9 cellular contexts compared by ENCODE assay signal in the genomic region with DNA sequence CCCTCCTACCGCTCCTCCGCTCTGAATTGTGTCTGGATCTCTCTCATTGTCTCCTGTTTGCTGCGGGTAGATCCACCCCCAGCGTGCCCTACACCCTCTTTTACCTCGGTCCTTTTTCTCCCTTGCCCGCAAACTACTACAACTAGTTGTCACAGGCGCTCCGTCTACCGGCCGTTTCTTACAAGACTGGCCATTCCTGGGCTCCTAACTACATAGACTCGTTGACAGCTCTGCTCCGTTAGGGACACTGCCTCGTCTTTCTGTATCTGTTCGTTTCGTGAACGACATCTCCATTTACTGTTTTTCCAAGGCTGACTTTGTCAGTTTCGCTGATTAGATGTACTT. TPM values are rescaled to one million over a fixed set of nuclear protein-coding genes. Genes with fewer than 3 reads are reported as not detected.
A peak's percentile ranks its signal among the peaks of the same experiment; 100 is the strongest.
DNase-seq lines count a peak whose midpoint lies in the region; ATAC-seq, FAIRE-seq and TF ChIP-seq lines count a peak whose summit lies in the region.
"Had no signal": no experiment of that assay in that cellular context is flagged by ENCODE, and none has a peak within 500 bp of the region (broad histone marks: within the 10 kb centered on the region; RNA-seq: fewer than 3 reads in every experiment).

No MANE protein-coding gene starts in this region.

- H3K4me3 ChIP-seq in endothelial cell of umbilical vein (replicated peaks in 1 of 3; ENCODE audit: insufficient read depth in 1 of 3, low read depth in 1 of 3, low read length in 3 of 3), result peak overlapping the region; percentile 70 to 99 (median 83)

- peak overlapping the region; percentile 94 for H3K4me3 Mint-ChIP-seq in mesothelial cell of epicardium

- peak overlapping the region; percentile 72 for H3K9ac ChIP-seq in endothelial cell of umbilical vein (replicated peaks; ENCODE audit: extremely low read depth, insufficient read depth, low read length)

- H3K79me2 ChIP-seq in endothelial cell of umbilical vein (ENCODE audit: control insufficient read depth, insufficient read depth, low read length), result peaks cover 16% of the 10 kb centered on the region

- DNase-seq in DMS79 treated with DMSO at 0.1 percent for 48 hours (lab: John Stamatoyannopoulos, UW) (peak; percentile 6), DMS79 (lab: John Stamatoyannopoulos, UW) (no peak), KG1 (lab: John Stamatoyannopoulos, UW) (peak; percentile 37), endothelial cell of umbilical vein (ENCODE audit: low read depth, low spot score) (peak; percentile 59), mesothelial cell of epicardium (ENCODE audit: low spot score in 2 of 2, unreplicated experiment in 2 of 2) (peak in 1 of 2 experiments; percentile 42), superior temporal gyrus (ENCODE audit: extremely low spot score) (peak; percentile 76)
- DNase-seq in activated CD4-positive, alpha-beta T cell treated with anti-CD3 and anti-CD28 coated beads for 24 hours (ENCODE audit: low read depth in 2 of 2), result peak; percentile 2 to 7

- H3K4me1 Mint-ChIP-seq in mesothelial cell of epicardium, result peaks cover 21% of the 10 kb centered on the region

- H3K27ac ChIP-seq in endothelial cell of umbilical vein (ENCODE audit: insufficient read depth, low read depth, low read length), result no peak overlapping the region

- H3K27me3 Mint-ChIP-seq in mesothelial cell of epicardium (ENCODE audit: low read depth), result peaks cover 25% of the 10 kb centered on the region

- no peak for TF ChIP-seq POLR2A in endothelial cell of umbilical vein (IDR thresholded peaks at IDR 0.05; ENCODE audit: low read depth, low read length)

- peaks cover 4% of the 10 kb centered on the region for H3K4me1 ChIP-seq in endothelial cell of umbilical vein (ENCODE audit: control insufficient read depth, extremely low read depth, insufficient read depth, low read length)

- TF ChIP-seq CTCF in endothelial cell of umbilical vein (IDR thresholded peaks at IDR 0.05; ENCODE audit: extremely low read depth in 1 of 2, insufficient read depth in 1 of 2, low read depth in 1 of 2, low read length in 2 of 2) (peak; percentile 8 to 33), mesothelial cell of epicardium (IDR thresholded peaks at IDR 0.05; ENCODE audit: unreplicated experiment) (no peak)

- intact Hi-C loops in endothelial cell of umbilical vein (cut with micrococcal nuclease), result loop anchor here (5.0 kb wide), 1 partner anchor 233 kb away; a partner anchor contains a TSS

- CTCF ChIA-PET in endothelial cell of umbilical vein (lab: Charles Lee), result interaction anchor here (0.9 to 2.9 kb wide), 7 partner anchors 9 to 1391 kb away, joined by 3 to 19 read pairs (median 6); a partner anchor contains a TSS

- H3K9me3 ChIP-seq in endothelial cell of umbilical vein (replicated peaks; ENCODE audit: control insufficient read depth, insufficient read depth, low read length), result no peaks in the 10 kb centered on the region

- dilution Hi-C loops in endothelial cell of umbilical vein (cut with MboI; ENCODE audit: extremely low pct_ligation_motif_present, low sequenced_read_pairs), result no loop called here

- peak; percentile 64 for ATAC-seq in GM21723 (IDR thresholded peaks at IDR 0.05; ENCODE audit: unreplicated experiment)

- FAIRE-seq in endothelial cell of umbilical vein (lab: Jason Lieb, UNC), result peak; percentile 79
- FAIRE-seq: A204.1 had no signal

- POLR2A ChIA-PET in endothelial cell of umbilical vein (lab: Charles Lee), result interaction anchor here (0.6 to 1.5 kb wide), 2 partner anchors 31 to 1265 kb away, joined by 8 to 9 read pairs; a partner anchor contains a TSS

- H3K36me3 Mint-ChIP-seq in mesothelial cell of epicardium, result no peaks in the 10 kb centered on the region

- peak overlapping the region; percentile 89 for H2AFZ ChIP-seq in endothelial cell of umbilical vein (ENCODE audit: low read depth, low read length)

- peak overlapping the region; percentile 86 for H3K27ac Mint-ChIP-seq in mesothelial cell of epicardium

- H3K4me2 ChIP-seq in endothelial cell of umbilical vein (ENCODE audit: insufficient read depth, low read length), result peak overlapping the region; percentile 96

- H3K27me3 ChIP-seq in endothelial cell of umbilical vein (ENCODE audit: control insufficient read depth in 2 of 2, insufficient read depth in 2 of 2, low read length in 2 of 2), result peaks cover 5 to 7% of the 10 kb centered on the region in 2 experiments

- H3K36me3 ChIP-seq in endothelial cell of umbilical vein (ENCODE audit: control insufficient read depth in 2 of 2, extremely low read depth in 1 of 2, insufficient read depth in 2 of 2, low read length in 2 of 2), result no peaks in the 10 kb centered on the region

- no peaks in the 10 kb centered on the region for H3K9me3 Mint-ChIP-seq in mesothelial cell of epicardium

- H3K9me1 ChIP-seq in endothelial cell of umbilical vein (replicated peaks; ENCODE audit: control insufficient read depth, extremely low read depth, insufficient read depth, low read length), result no peaks in the 10 kb centered on the region

- no peaks in the 10 kb centered on the region for H4K20me1 ChIP-seq in endothelial cell of umbilical vein (replicated peaks; ENCODE audit: control insufficient read depth, extremely low read depth, insufficient read depth, low read length)

- no TSS peak for BruUV-seq in endothelial cell of umbilical vein (replicated peaks; lab: Mats Ljungman, UMichigan)

TF ChIP-seq in endothelial cell of umbilical vein, 7 proteins besides CTCF, POLR2A, EP300 and RAD21:
- no peak for TF ChIP-seq MYC (IDR thresholded peaks at IDR 0.05; ENCODE audit: low read depth, low read length)

RNA-seq across cellular contexts. Expression of a gene that starts 0.8 kb away (rescaled TPM):
- total RNA-seq in endothelial cell of umbilical vein (10.1 and 10.5 TPM in 2 replicates), mesothelial cell of epicardium (8.4 to 8.9 TPM (median 8.5 TPM) in 3 replicates)
- polyA plus RNA-seq in endothelial cell of umbilical vein, result 1.8 and 2.4 TPM in 2 replicates
- 3.0 and 3.2 TPM in 2 replicates for polyA plus RNA-seq in endothelial cell of umbilical vein (2011; cell fraction: cytosol; rRNA removed)
- polyA plus RNA-seq in endothelial cell of umbilical vein (2011; cell fraction: nucleus; rRNA removed), result 3.7 and 5.1 TPM in 2 replicates
- 6.8 and 7.1 TPM in 2 replicates for polyA plus RNA-seq in endothelial cell of umbilical vein (2012)
- 3.2 and 4.2 TPM in 2 replicates for polyA minus RNA-seq in endothelial cell of umbilical vein
- polyA minus RNA-seq in endothelial cell of umbilical vein (2011; cell fraction: cytosol; rRNA and poly(A)+ RNA removed), result 1.5 TPM
- 9.5 and 9.7 TPM in 2 replicates for polyA minus RNA-seq in endothelial cell of umbilical vein (2011; cell fraction: nucleus; rRNA and poly(A)+ RNA removed)

RNA-seq across cellular contexts. Expression of a gene that starts 31.1 kb away (rescaled TPM):
- 275 and 290 TPM in 2 replicates for total RNA-seq in endothelial cell of umbilical vein
- 184 and 204 TPM in 2 replicates for polyA plus RNA-seq in endothelial cell of umbilical vein
- polyA plus RNA-seq in endothelial cell of umbilical vein (2011; cell fraction: cytosol; rRNA removed), result 318 and 372 TPM in 2 replicates
- 170 and 184 TPM in 2 replicates for polyA plus RNA-seq in endothelial cell of umbilical vein (2011; cell fraction: nucleus; rRNA removed)
- 397 and 426 TPM in 2 replicates for polyA plus RNA-seq in endothelial cell of umbilical vein (2012)
- 159 and 163 TPM in 2 replicates for polyA minus RNA-seq in endothelial cell of umbilical vein
- polyA minus RNA-seq in endothelial cell of umbilical vein (2011; cell fraction: cytosol; rRNA and poly(A)+ RNA removed), result 85.2 TPM
- 60.1 and 87.8 TPM in 2 replicates for polyA minus RNA-seq in endothelial cell of umbilical vein (2011; cell fraction: nucleus; rRNA and poly(A)+ RNA removed)
- 178 to 186 TPM (median 184 TPM) in 3 replicates for total RNA-seq in mesothelial cell of epicardium

RNA-seq across cellular contexts. Expression of a gene that starts 31.3 kb away (rescaled TPM):
- total RNA-seq in endothelial cell of umbilical vein (13.6 and 14.4 TPM in 2 replicates), mesothelial cell of epicardium (17.5 to 19.9 TPM (median 19.2 TPM) in 3 replicates)
- polyA plus RNA-seq in endothelial cell of umbilical vein, result 1.7 and 2.6 TPM in 2 replicates
- polyA plus RNA-seq in endothelial cell of umbilical vein (2011; cell fraction: cytosol; rRNA removed), result 3.1 TPM in 2 replicates
- 8.4 and 13.3 TPM in 2 replicates for polyA plus RNA-seq in endothelial cell of umbilical vein (2011; cell fraction: nucleus; rRNA removed)
- 5.1 and 7.8 TPM in 2 replicates for polyA plus RNA-seq in endothelial cell of umbilical vein (2012)
- polyA minus RNA-seq in endothelial cell of umbilical vein, result 3.1 and 4.4 TPM in 2 replicates
- polyA minus RNA-seq in endothelial cell of umbilical vein (2011; cell fraction: cytosol; rRNA and poly(A)+ RNA removed), result 1.1 TPM
- polyA minus RNA-seq in endothelial cell of umbilical vein (2011; cell fraction: nucleus; rRNA and poly(A)+ RNA removed), result 6.6 and 9.7 TPM in 2 replicates
